ENCODE assay signal across 3 cellular contexts in genomic region chrX:153699210-153699783, GRCh38. TPM values are rescaled to one million over a fixed set of nuclear protein-coding genes. Genes with fewer than 3 reads are reported as not detected.
"Had no signal": no experiment of that assay in that cellular context is flagged by ENCODE, and none has a peak within 500 bp of the region (broad histone marks: within the 10 kb centered on the region; RNA-seq: fewer than 3 reads in every experiment).

No MANE protein-coding gene starts in this region.

RNA-seq across cellular contexts. Expression of gene PNCK, which starts 25.7 kb away (rescaled TPM):
- total RNA-seq: pulmonary artery endothelial cell had no signal
- polyA plus RNA-seq: fibroblast of lung had no signal

RNA-seq across cellular contexts. Expression of gene DUSP9, which starts 52.3 kb away (rescaled TPM):
- total RNA-seq: fibroblast of lung, thoracic aorta had no signal
- polyA plus RNA-seq: fibroblast of lung had no signal
